Comparison of ENCODE assay signal across 39 cellular contexts in the genomic region with DNA sequence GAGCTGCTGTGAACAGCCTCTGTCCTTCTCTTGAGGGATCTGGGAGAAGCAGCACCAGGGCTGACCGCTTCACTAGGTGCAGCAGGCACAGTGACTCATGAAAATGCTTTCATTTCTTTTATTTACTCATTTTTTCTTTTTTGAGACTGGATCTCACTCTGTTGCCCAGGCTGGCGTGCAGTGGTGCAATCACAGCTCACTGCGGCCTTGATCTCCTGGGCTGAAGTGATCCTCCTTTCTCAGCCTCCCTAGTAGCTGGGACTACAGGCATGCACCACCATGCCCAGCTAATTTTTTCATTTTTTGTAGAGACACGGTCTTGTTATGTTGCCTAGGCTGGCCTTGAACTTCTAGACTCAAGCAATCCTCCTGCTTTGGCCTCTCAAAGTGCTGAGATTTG.
"Had no signal": no experiment of that assay in that cellular context is flagged by ENCODE, and none has a peak within 500 bp of the region (broad histone marks: within the 10 kb centered on the region; RNA-seq: fewer than 3 reads in every experiment).

No MANE protein-coding gene starts in this region.

- H3K27me3 ChIP-seq: adrenal gland, ascending aorta, body of pancreas, brain microvascular endothelial cell, breast epithelium, cardiac muscle cell had no signal

- H3K9me3 ChIP-seq: adrenal gland, ascending aorta, body of pancreas had no signal

- H3K36me3 Mint-ChIP-seq: activated naive CD4-positive, alpha-beta T cell treated with anti-CD3 and anti-CD28 coated beads, Interleukin-2, amount 10 ng/mL, durations not matched to agents 7 days and 5 days; activated naive CD4-positive, alpha-beta T cell treated with anti-CD3 and anti-CD28 coated beads, Interleukin-2, amount 50 U/mL, for 24 hours; activated naive CD4-positive, alpha-beta T cell treated with anti-CD3 and anti-CD28 coated beads, Interleukin-2, amount 50 U/mL, for 72 hours; activated naive CD8-positive, alpha-beta T cell; activated naive CD8-positive, alpha-beta T cell treated with anti-CD3 and anti-CD28 coated beads for 36 hours; activated naive CD8-positive, alpha-beta T cell treated with anti-CD3 and anti-CD28 coated beads, Interleukin-2, amount 10 ng/mL, durations not matched to agents 7 days and 5 days; brain had no signal

- H3K36me3 ChIP-seq: adrenal gland, ascending aorta, brain microvascular endothelial cell, breast epithelium, cardiac muscle cell had no signal

- H3K27me3 Mint-ChIP-seq: activated naive CD4-positive, alpha-beta T cell treated with anti-CD3 and anti-CD28 coated beads, Interleukin-2, amount 10 ng/mL, durations not matched to agents 7 days and 5 days; activated naive CD8-positive, alpha-beta T cell treated with anti-CD3 and anti-CD28 coated beads, Interleukin-2, amount 10 ng/mL, durations not matched to agents 7 days and 5 days; activated naive CD8-positive, alpha-beta T cell treated with anti-CD3 and anti-CD28 coated beads, Interleukin-2, amount 50 U/mL, for 24 hours; activated T-cell treated with anti-CD3 and anti-CD28 coated beads, Interleukin-2, amount 50 U/mL, for 24 hours had no signal

- H3K27ac Mint-ChIP-seq: activated naive CD4-positive, alpha-beta T cell treated with anti-CD3 and anti-CD28 coated beads for 36 hours; activated naive CD4-positive, alpha-beta T cell treated with anti-CD3 and anti-CD28 coated beads, Interleukin-2, amount 10 ng/mL, durations not matched to agents 7 days and 5 days; activated naive CD4-positive, alpha-beta T cell treated with anti-CD3 and anti-CD28 coated beads, Interleukin-2, amount 50 U/mL, for 24 hours; activated naive CD4-positive, alpha-beta T cell treated with anti-CD3 and anti-CD28 coated beads, Interleukin-2, amount 50 U/mL, for 72 hours; activated naive CD8-positive, alpha-beta T cell; activated naive CD8-positive, alpha-beta T cell treated with anti-CD3 and anti-CD28 coated beads for 36 hours; activated naive CD8-positive, alpha-beta T cell treated with anti-CD3 and anti-CD28 coated beads, Interleukin-2, amount 10 ng/mL, durations not matched to agents 7 days and 5 days; activated naive CD8-positive, alpha-beta T cell treated with anti-CD3 and anti-CD28 coated beads, Interleukin-2, amount 50 U/mL, for 24 hours; activated T-cell treated with anti-CD3 and anti-CD28 coated beads, Interleukin-2, amount 50 U/mL, for 24 hours; activated T-cell treated with anti-CD3 and anti-CD28 coated beads, Interleukin-2, amount 50 U/mL, for 72 hours; activated T-helper 1 cell treated with anti-CD3 and anti-CD28 coated beads, Interleukin-12 subunit alpha, Interleukin-12 subunit beta, Interleukin-2, Interleukin-4 antibody, amounts not matched to agents 30 ng/mL and 10 ng/mL and 1 ng/mL, durations not matched to agents 14 hours and 24 hours and 36 hours; activated T-helper 17 cell treated with anti-CD3 and anti-CD28 coated beads, Interleukin-2, amount 50 U/mL, for 72 hours; activated T-helper 2 cell treated with anti-CD3 and anti-CD28 coated beads, Interferon-gamma antibody, Interleukin-2, Interleukin-4, amounts not matched to agents 10 μg/mL and 5 μg/mL and 100 μg/mL, durations not matched to agents 14 hours and 24 hours and 36 hours; brain had no signal

- H3K9me3 Mint-ChIP-seq: activated naive CD4-positive, alpha-beta T cell treated with anti-CD3 and anti-CD28 coated beads, Interleukin-2, amount 50 U/mL, for 24 hours; activated naive CD8-positive, alpha-beta T cell treated with anti-CD3 and anti-CD28 coated beads for 36 hours; activated naive CD8-positive, alpha-beta T cell treated with anti-CD3 and anti-CD28 coated beads, Interleukin-2, amount 10 ng/mL, durations not matched to agents 7 days and 5 days; activated naive CD8-positive, alpha-beta T cell treated with anti-CD3 and anti-CD28 coated beads, Interleukin-2, amount 50 U/mL, for 24 hours; activated T-cell treated with anti-CD3 and anti-CD28 coated beads, Interleukin-2, amount 50 U/mL, for 24 hours; activated T-cell treated with anti-CD3 and anti-CD28 coated beads, Interleukin-2, amount 50 U/mL, for 4 hours; activated T-helper 1 cell treated with anti-CD3 and anti-CD28 coated beads, Interleukin-12 subunit alpha, Interleukin-12 subunit beta, Interleukin-2, Interleukin-4 antibody, amounts not matched to agents 30 ng/mL and 10 ng/mL and 1 ng/mL, durations not matched to agents 14 hours and 24 hours and 36 hours; activated T-helper 2 cell treated with anti-CD3 and anti-CD28 coated beads, Interferon-gamma antibody, Interleukin-2, Interleukin-4, amounts not matched to agents 10 μg/mL and 5 μg/mL and 100 μg/mL, durations not matched to agents 14 hours and 24 hours and 36 hours; brain; central memory CD8-positive, alpha-beta T cell had no signal

- ATAC-seq: activated naive CD4-positive, alpha-beta T cell treated with anti-CD3 and anti-CD28 coated beads, Interleukin-2, amount 50 U/mL, for 72 hours; activated naive CD8-positive, alpha-beta T cell treated with anti-CD3 and anti-CD28 coated beads, Interleukin-2, amount 50 U/mL, for 24 hours; activated T-cell treated with anti-CD3 and anti-CD28 coated beads, Interleukin-2, amount 50 U/mL, for 4 hours; activated T-cell treated with anti-CD3 and anti-CD28 coated beads, Interleukin-2, amount 50 U/mL, for 72 hours; activated T-helper 17 cell treated with anti-CD3 and anti-CD28 coated beads, Interleukin-2, amount 50 U/mL, for 72 hours; body of pancreas had no signal

- H3K4me1 Mint-ChIP-seq: activated naive CD4-positive, alpha-beta T cell treated with anti-CD3 and anti-CD28 coated beads, Interleukin-2, amount 10 ng/mL, durations not matched to agents 7 days and 5 days; activated naive CD4-positive, alpha-beta T cell treated with anti-CD3 and anti-CD28 coated beads, Interleukin-2, amount 50 U/mL, for 24 hours; activated naive CD8-positive, alpha-beta T cell treated with anti-CD3 and anti-CD28 coated beads for 36 hours; activated naive CD8-positive, alpha-beta T cell treated with anti-CD3 and anti-CD28 coated beads, Interleukin-2, amount 10 ng/mL, durations not matched to agents 7 days and 5 days; activated naive CD8-positive, alpha-beta T cell treated with anti-CD3 and anti-CD28 coated beads, Interleukin-2, amount 50 U/mL, for 24 hours; activated T-helper 17 cell treated with anti-CD3 and anti-CD28 coated beads, Interleukin-2, amount 50 U/mL, for 72 hours; brain; central memory CD8-positive, alpha-beta T cell had no signal

- DNase-seq: activated effector memory CD4-positive, alpha-beta T cell treated with anti-CD3 and anti-CD28 coated beads, Interleukin-2, amount 50 U/mL, for 16 hours; activated effector memory CD4-positive, alpha-beta T cell treated with Interleukin-2 at 50 U/mL for 16 hours; activated gamma-delta T cell; activated gamma-delta T cell treated with Interleukin-2 at 50 U/mL for 16 hours; activated naive CD4-positive, alpha-beta T cell; activated naive CD4-positive, alpha-beta T cell treated with anti-CD3 and anti-CD28 coated beads for 36 hours; activated naive CD4-positive, alpha-beta T cell treated with anti-CD3 and anti-CD28 coated beads, Interleukin-2, amount 10 ng/mL, durations not matched to agents 7 days and 5 days; activated naive CD4-positive, alpha-beta T cell treated with anti-CD3 and anti-CD28 coated beads, Interleukin-2, amount 50 U/mL, for 16 hours; activated naive CD8-positive, alpha-beta T cell treated with anti-CD3 and anti-CD28 coated beads for 36 hours; activated naive CD8-positive, alpha-beta T cell treated with anti-CD3 and anti-CD28 coated beads, Interleukin-2, amount 10 ng/mL, durations not matched to agents 7 days and 5 days; activated naive CD8-positive, alpha-beta T cell treated with anti-CD3 and anti-CD28 coated beads, Interleukin-2, amount 50 U/mL, for 24 hours; activated T-cell treated with anti-CD3 and anti-CD28 coated beads, Interleukin-2, amount 50 U/mL, for 1 hour; activated T-cell treated with anti-CD3 and anti-CD28 coated beads, Interleukin-2, amount 50 U/mL, for 24 hours; activated T-cell treated with anti-CD3 and anti-CD28 coated beads, Interleukin-2, amount 50 U/mL, for 4 hours; activated T-cell treated with anti-CD3 and anti-CD28 coated beads, Interleukin-2, amount 50 U/mL, for 48 hours; activated T-cell treated with anti-CD3 and anti-CD28 coated beads, Interleukin-2, amount 50 U/mL, for 72 hours; adrenal gland; amniotic stem cell; amygdala; anterior cingulate cortex; aorta; body of pancreas; brain microvascular endothelial cell; caudate nucleus; central memory CD4-positive, alpha-beta T cell; cerebellar nuclear complex had no signal

- H3K4me1 ChIP-seq: adrenal gland, ascending aorta, body of pancreas, breast epithelium had no signal

- FAIRE-seq: astrocyte, bronchial epithelial cell had no signal

- H3K4me3 Mint-ChIP-seq: activated naive CD4-positive, alpha-beta T cell treated with anti-CD3 and anti-CD28 coated beads for 36 hours; activated naive CD4-positive, alpha-beta T cell treated with anti-CD3 and anti-CD28 coated beads, Interleukin-2, amount 10 ng/mL, durations not matched to agents 7 days and 5 days; activated naive CD4-positive, alpha-beta T cell treated with anti-CD3 and anti-CD28 coated beads, Interleukin-2, amount 50 U/mL, for 24 hours; activated naive CD8-positive, alpha-beta T cell; activated naive CD8-positive, alpha-beta T cell treated with anti-CD3 and anti-CD28 coated beads for 36 hours; activated naive CD8-positive, alpha-beta T cell treated with anti-CD3 and anti-CD28 coated beads, Interleukin-2, amount 10 ng/mL, durations not matched to agents 7 days and 5 days; activated naive CD8-positive, alpha-beta T cell treated with anti-CD3 and anti-CD28 coated beads, Interleukin-2, amount 50 U/mL, for 24 hours; activated T-cell treated with anti-CD3 and anti-CD28 coated beads, Interleukin-2, amount 50 U/mL, for 24 hours; activated T-cell treated with anti-CD3 and anti-CD28 coated beads, Interleukin-2, amount 50 U/mL, for 4 hours; activated T-cell treated with anti-CD3 and anti-CD28 coated beads, Interleukin-2, amount 50 U/mL, for 72 hours; activated T-helper 1 cell treated with anti-CD3 and anti-CD28 coated beads, Interleukin-12 subunit alpha, Interleukin-12 subunit beta, Interleukin-2, Interleukin-4 antibody, amounts not matched to agents 30 ng/mL and 10 ng/mL and 1 ng/mL, durations not matched to agents 14 hours and 24 hours and 36 hours; activated T-helper 17 cell treated with anti-CD3 and anti-CD28 coated beads, Interleukin-2, amount 50 U/mL, for 72 hours; brain; central memory CD8-positive, alpha-beta T cell had no signal

- H3K4me3 ChIP-seq: adrenal gland, ascending aorta, body of pancreas, breast epithelium, cardiac muscle cell had no signal

- H3K27ac ChIP-seq: adrenal gland, ascending aorta, body of pancreas, brain microvascular endothelial cell, breast epithelium, cardiac muscle cell had no signal
